In the genomic region with DNA sequence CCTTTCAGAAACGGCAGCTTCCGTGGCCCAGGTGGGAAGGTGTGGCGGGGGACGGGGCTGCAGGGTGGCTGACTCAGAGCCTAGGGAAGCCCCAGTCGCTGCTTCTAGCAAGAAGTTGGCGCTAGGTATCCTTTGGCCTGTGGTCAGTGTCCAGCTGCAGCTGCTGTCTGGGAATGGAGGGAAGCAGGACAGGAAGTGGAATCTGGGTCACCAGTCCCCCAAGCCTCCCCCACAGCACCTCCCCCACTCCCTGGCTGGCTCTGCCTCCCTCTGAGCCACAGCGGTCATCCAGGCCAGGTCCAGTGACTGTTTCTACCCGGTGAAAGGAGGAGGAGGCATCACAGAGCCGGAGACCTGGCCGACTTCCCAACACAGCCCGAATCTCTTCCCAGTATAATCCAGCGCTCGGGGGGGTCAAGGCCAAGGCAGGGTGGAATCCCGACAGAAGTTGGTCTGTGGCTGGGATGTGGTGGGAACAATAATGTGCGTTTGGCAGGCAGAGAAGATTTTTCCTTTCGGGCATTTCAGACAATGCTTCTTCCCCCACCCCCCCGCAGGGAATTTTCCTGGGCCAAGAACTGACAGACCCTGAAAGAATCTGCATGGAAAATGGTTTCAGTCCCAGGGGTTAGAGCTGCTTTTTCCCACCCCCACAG, we compare ENCODE assay signal across 10 cellular contexts. TPM values are rescaled to one million over a fixed set of nuclear protein-coding genes. Genes with fewer than 3 reads are reported as not detected.
DNase-seq lines count a peak whose midpoint lies in the region; ATAC-seq and TF ChIP-seq lines count a peak whose summit lies in the region.
"Had no signal": no experiment of that assay in that cellular context is flagged by ENCODE, and none has a peak within 500 bp of the region (broad histone marks: within the 10 kb centered on the region; RNA-seq: fewer than 3 reads in every experiment).

No MANE protein-coding gene starts in this region.

- no peaks in the 10 kb centered on the region for H3K36me3 Mint-ChIP-seq in chondrocyte (ENCODE audit: low read depth)

- no peak for TF ChIP-seq CTCF in chondrocyte (IDR thresholded peaks at IDR 0.05)

- H3K27me3 ChIP-seq in H7 (ENCODE audit: control insufficient read depth, insufficient read depth, low read length) (no peaks in the 10 kb centered on the region), skeletal muscle satellite cell (ENCODE audit: control insufficient read depth, insufficient read depth, low read length) (peaks cover 68% of the 10 kb centered on the region)

- no peak overlapping the region for H3K4me3 Mint-ChIP-seq in chondrocyte (ENCODE audit: unreplicated experiment)

- no peaks in the 10 kb centered on the region for H3K9me3 ChIP-seq in skeletal muscle satellite cell (replicated peaks; ENCODE audit: low read length)

- ATAC-seq in HG03097 (IDR thresholded peaks at IDR 0.05; ENCODE audit: low FRiP score, unreplicated experiment) (no peak), HG03039 (IDR thresholded peaks at IDR 0.05; ENCODE audit: unreplicated experiment) (no peak)

- peak; percentile 61 for DNase-seq in H7
- DNase-seq in chondrocyte (ENCODE audit: low spot score), result no peak
- peak; percentile 73 for DNase-seq in left kidney (ENCODE audit: low read depth, low spot score)
- DNase-seq in SIG-M5 treated with dmso at 0.1 percent for 504 hours (lab: John Stamatoyannopoulos, UW; ENCODE audit: unreplicated experiment), result no peak
- DNase-seq in COLO829 (ENCODE audit: low spot score), result no peak
- DNase-seq: cerebellar nuclear complex, SIG-M5 had no signal

- no peaks in the 10 kb centered on the region for H3K36me3 ChIP-seq in H7 (replicated peaks; ENCODE audit: control insufficient read depth, insufficient read depth, low read length)
- H3K36me3 ChIP-seq in skeletal muscle satellite cell (ENCODE audit: insufficient read depth, low read length), result no peaks in the 10 kb centered on the region

- peak overlapping the region; percentile 32 for H3K9ac ChIP-seq in skeletal muscle satellite cell (ENCODE audit: low read depth, low read length)

- no peaks in the 10 kb centered on the region for H3K9me3 Mint-ChIP-seq in chondrocyte (ENCODE audit: low read depth)

- peaks cover 17% of the 10 kb centered on the region for H3K4me1 ChIP-seq in skeletal muscle satellite cell (ENCODE audit: control insufficient read depth, insufficient read depth, low read length)

- H3K27me3 Mint-ChIP-seq in chondrocyte (ENCODE audit: low read depth), result peaks cover 7% of the 10 kb centered on the region

- H3K27ac Mint-ChIP-seq in chondrocyte (ENCODE audit: unreplicated experiment), result peak overlapping the region; percentile 90

- peak overlapping the region; percentile 51 for H3K4me2 ChIP-seq in skeletal muscle satellite cell (ENCODE audit: low read length)

- H3K4me3 ChIP-seq in H7 (ENCODE audit: insufficient read depth, low read depth, low read length) (no peak overlapping the region), skeletal muscle satellite cell (ENCODE audit: low read length) (peak overlapping the region; percentile 49)

- H3K4me1 Mint-ChIP-seq in chondrocyte (ENCODE audit: low read depth), result peaks cover 52% of the 10 kb centered on the region

RNA-seq across cellular contexts. Expression of a gene that starts 45.1 kb away (rescaled TPM):
- 2.9 and 4.1 TPM in 2 replicates for total RNA-seq in H7 (2014; rRNA removed; shearing (Covaris generic))
- total RNA-seq in chondrocyte, result 1.9 to 33.4 TPM (median 31.9 TPM) in 3 replicates
- total RNA-seq in skeletal muscle satellite cell (2012; rRNA removed), result 1.0 and 2.2 TPM in 2 replicates

Comparison
In these comparisons a context has a peak if more than half of its experiments do, and no peak if none do; other contexts are left out.
1. DNase-seq: peak in H7 (single experiment) and left kidney (single experiment); none in chondrocyte (single experiment), SIG-M5 treated with dmso at 0.1 percent for 504 hours (single experiment) and COLO829 (single experiment).